In the genomic region with DNA sequence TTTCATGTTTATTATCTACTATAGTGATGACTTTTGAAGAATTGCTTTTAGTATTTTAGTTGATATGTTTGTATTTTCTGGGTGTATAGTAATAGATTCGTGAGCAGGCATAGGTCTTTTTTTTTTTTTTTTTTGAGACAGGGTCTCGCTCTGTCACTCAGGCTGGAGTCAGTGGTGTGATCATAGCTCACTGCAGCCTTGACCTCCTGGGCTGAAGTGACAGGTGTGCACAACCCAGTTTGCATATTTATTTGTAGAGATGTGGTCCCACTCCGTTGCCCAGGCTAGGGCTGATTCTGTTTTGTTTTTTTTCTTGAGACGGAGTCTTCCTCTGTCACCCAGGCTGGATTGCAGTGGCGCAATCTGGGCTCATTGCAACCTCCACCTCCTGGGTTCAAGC, we compare ENCODE assay signal across 15 cellular contexts. TPM values are rescaled to one million over a fixed set of nuclear protein-coding genes. Genes with fewer than 3 reads are reported as not detected.
A peak's percentile ranks its signal among the peaks of the same experiment; 100 is the strongest.
DNase-seq lines count a peak whose midpoint lies in the region; ATAC-seq, FAIRE-seq and TF ChIP-seq lines count a peak whose summit lies in the region.
"Had no signal": no experiment of that assay in that cellular context is flagged by ENCODE, and none has a peak within 500 bp of the region (broad histone marks: within the 10 kb centered on the region; RNA-seq: fewer than 3 reads in every experiment).

No MANE protein-coding gene starts in this region.

- FAIRE-seq in frontal cortex (lab: Jason Lieb, UNC), result no peak
- FAIRE-seq: G401.6 had no signal

- H3K9me3 Mint-ChIP-seq in glutamatergic neuron (ENCODE audit: unreplicated experiment) (peaks cover 12% of the 10 kb centered on the region), T-cell (no peaks in the 10 kb centered on the region)

- ATAC-seq in GM18870 (IDR thresholded peaks at IDR 0.05; ENCODE audit: unreplicated experiment), result peak; percentile 61
- peak; percentile 83 for ATAC-seq in GM21717 (IDR thresholded peaks at IDR 0.05; ENCODE audit: unreplicated experiment)
- ATAC-seq in HG03064 (IDR thresholded peaks at IDR 0.05; ENCODE audit: low read depth, unreplicated experiment), result peak; percentile 75
- ATAC-seq in T-cell (replicated peaks in 1 of 4), result no peak
- no peak for ATAC-seq in HG03139 (IDR thresholded peaks at IDR 0.05; ENCODE audit: unreplicated experiment)
- ATAC-seq: gastroesophageal sphincter, right lobe of liver had no signal

- DNase-seq in glutamatergic neuron, result no peak
- DNase-seq in T-cell, result no peak
- DNase-seq in NCI-H1105 treated with DMSO at 0.1 percent for 48 hours (lab: John Stamatoyannopoulos, UW), result no peak
- no peak for DNase-seq in frontal cortex (ENCODE audit: low spot score in 2 of 2)
- DNase-seq: activated CD4-positive, CD25-positive, alpha-beta regulatory T cell treated with anti-CD3 and anti-CD28 coated beads, Interleukin-2, amount 50 U/mL, for 72 hours; activated T-cell treated with anti-CD3 and anti-CD28 coated beads, Interleukin-2, amount 50 U/mL, for 48 hours; effector memory CD4-positive, alpha-beta T cell; kidney glomerular epithelial cell; right lobe of liver had no signal

- H3K27me3 Mint-ChIP-seq in glutamatergic neuron (ENCODE audit: unreplicated experiment) (peaks cover 4% of the 10 kb centered on the region), T-cell (no peaks in the 10 kb centered on the region)

- H3K4me3 Mint-ChIP-seq in glutamatergic neuron (ENCODE audit: unreplicated experiment), result no peak overlapping the region
- no peak overlapping the region for H3K4me3 Mint-ChIP-seq in T-cell

- no peak for TF ChIP-seq CTCF in glutamatergic neuron (IDR thresholded peaks at IDR 0.05; ENCODE audit: partially characterized antibody, unreplicated experiment)

- H3K27ac Mint-ChIP-seq in glutamatergic neuron (ENCODE audit: unreplicated experiment) (peak overlapping the region; percentile 59), T-cell (peak overlapping the region in 1 of 2 donors; percentile 5)

- CTCF ChIA-PET in T-cell (lab: Charles Lee), result no interaction called here

- H3K36me3 Mint-ChIP-seq in glutamatergic neuron (ENCODE audit: unreplicated experiment), result peaks cover 4% of the 10 kb centered on the region
- H3K36me3 Mint-ChIP-seq in T-cell, result peaks cover 29% of the 10 kb centered on the region

- peaks cover 3% of the 10 kb centered on the region for H3K4me1 Mint-ChIP-seq in glutamatergic neuron (ENCODE audit: low read depth, unreplicated experiment)
- H3K4me1 Mint-ChIP-seq in T-cell, result peaks cover 58 to 66% (median 62%) of the 10 kb centered on the region in 3 donors

- POLR2A ChIA-PET in T-cell (lab: Charles Lee), result interaction anchor here in 1 of 2 donors (0.6 kb wide), 1 partner anchor 30 kb away, joined by 4 read pairs; no protein-coding TSS in a partner anchor

RNA-seq across cellular contexts. Expression of a gene that starts 11.9 kb away (rescaled TPM):
- total RNA-seq in glutamatergic neuron (ENCODE audit: unreplicated experiment) (67.7 TPM), T-cell (100 to 1,000 TPM; 105 to 125 (median 112) TPM), frontal cortex (83.2 TPM)

Comparison
In these comparisons a context has a peak if more than half of its experiments do, and no peak if none do; other contexts are left out.
1. ATAC-seq: peak in GM18870 (single experiment), GM21717 (single experiment) and HG03064 (single experiment); none in T-cell (0 of 4) and HG03139 (single experiment).